ENCODE assay signal across 8 cellular contexts in the genomic region with DNA sequence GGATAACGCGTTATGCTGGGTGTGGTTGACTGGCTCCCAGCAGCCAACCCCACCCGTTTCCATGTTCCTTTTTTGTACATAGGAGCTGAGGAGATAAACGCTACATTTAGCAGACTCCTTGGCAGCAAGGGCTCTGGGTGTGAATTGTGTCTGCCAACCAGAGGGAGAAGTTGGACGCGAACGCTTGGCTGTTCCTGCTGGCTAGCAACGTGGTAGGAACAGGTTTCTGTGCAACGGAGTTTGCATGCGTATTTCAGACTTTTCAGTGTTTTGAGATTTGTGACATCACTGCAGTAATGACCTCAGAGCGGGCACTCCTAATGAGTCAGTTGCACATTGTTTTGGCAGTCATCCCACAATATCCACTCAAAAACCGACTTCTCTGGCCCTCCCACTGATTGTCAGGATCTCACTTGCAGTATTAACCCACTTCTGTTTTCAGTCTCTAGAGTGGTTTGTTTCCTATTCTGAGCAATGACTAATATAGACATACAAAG.
DNase-seq lines count a peak whose midpoint lies in the region; ATAC-seq, FAIRE-seq and TF ChIP-seq lines count a peak whose summit lies in the region.

No MANE protein-coding gene starts in this region.

- FAIRE-seq in K562 (lab: Jason Lieb, UNC), result no peak

- no peak overlapping the region for H3K27ac Mint-ChIP-seq in CD4-positive, alpha-beta T cell

- no peaks in the 10 kb centered on the region for H3K27me3 Mint-ChIP-seq in CD4-positive, alpha-beta T cell

- DNase-seq in CD1c-positive myeloid dendritic cell (ENCODE audit: extremely low spot score), result peak; percentile 95
- DNase-seq in K562 (ENCODE audit: extremely low read depth in 1 of 4, low spot score in 3 of 4), result peak in 1 of 4 experiments; percentile 45
- DNase-seq in sigmoid colon, result peak; percentile 78
- no peak for DNase-seq in prostate gland (ENCODE audit: low spot score)
- no peak for DNase-seq in CD4-positive, alpha-beta T cell
- DNase-seq in posterior vena cava (ENCODE audit: low spot score), result no peak

- CTCF ChIA-PET in K562 (lab: Yijun Ruan, JAX; ENCODE audit: low intra/inter-chr PET ratio), result interaction anchor here (1.5 to 2.3 kb wide), 2 partner anchors 133 to 543 kb away, joined by 9 to 10 read pairs; no protein-coding TSS in a partner anchor
- CTCF ChIA-PET in CD4-positive, alpha-beta T cell (lab: Charles Lee), result interaction anchor here (1.1 to 2.4 kb wide), 8 partner anchors 40 to 329 kb away, joined by 3 to 25 read pairs (median 5); no protein-coding TSS in a partner anchor

- H3K4me3 ChIP-seq in K562 (no peak overlapping the region), sigmoid colon (no peak overlapping the region), prostate gland (no peak overlapping the region)

- H3K36me3 ChIP-seq in K562 (ENCODE audit: control insufficient read depth, insufficient read depth, low read length) (no peaks in the 10 kb centered on the region), sigmoid colon (no peaks in the 10 kb centered on the region), prostate gland (no peaks in the 10 kb centered on the region)

- no peak for TF ChIP-seq RAD21 in K562 (CRISPR knock-in tag; conservative IDR thresholded peaks at IDR 0.05 in 1 of 2, IDR thresholded peaks at IDR 0.05 in 1 of 2)

- no peak overlapping the region for H3K27ac ChIP-seq in K562 (ENCODE audit: extremely low read depth, low read depth, low read length)
- H3K27ac ChIP-seq in sigmoid colon, result peak overlapping the region in 3 of 4 donors; percentile 57 to 67 (median 62)
- H3K27ac ChIP-seq in prostate gland, result no peak overlapping the region
- H3K27ac ChIP-seq in CD4-positive, alpha-beta T cell (ENCODE audit: low read depth, low read length), result no peak overlapping the region

- no peaks in the 10 kb centered on the region for H3K9me3 ChIP-seq in K562 (replicated peaks; ENCODE audit: control insufficient read depth, insufficient read depth, low read depth, low read length)
- no peaks in the 10 kb centered on the region for H3K9me3 ChIP-seq in sigmoid colon
- H3K9me3 ChIP-seq in prostate gland, result no peaks in the 10 kb centered on the region
- no peaks in the 10 kb centered on the region for H3K9me3 ChIP-seq in CD4-positive, alpha-beta T cell (ENCODE audit: control insufficient read depth, low read length)

- TF ChIP-seq POLR2A in K562 (conservative IDR thresholded peaks at IDR 0.05), result no peak
- TF ChIP-seq POLR2A in sigmoid colon (IDR thresholded peaks at IDR 0.05), result no peak
- no peak for TF ChIP-seq POLR2A in prostate gland (IDR thresholded peaks at IDR 0.05)

- in situ Hi-C loops in K562 (cut with MboI), result no loop called here

- intact Hi-C loops in K562 (cut with micrococcal nuclease) (loop anchor here (5.0 kb wide), 2 partner anchors 540 to 555 kb away; no protein-coding TSS in a partner anchor), sigmoid colon (cut with DNase I) (loop anchor here (1.0 to 10.0 kb wide), 5 partner anchors 132 to 928 kb away; partner anchors contain the start of genes CDC73 and RGS2), prostate gland (cut with DNase I) (loop anchor here (1.0 to 10.0 kb wide), 5 partner anchors 103 to 645 kb away; partner anchors contain the start of genes CDC73, GLRX2 and RGS2), posterior vena cava (cut with DNase I) (loop anchor here (10.0 kb wide), 5 partner anchors 108 to 648 kb away; partner anchors contain the start of genes CDC73 (in 1 of the 2) and RGS2 (in 1 of the 2))
- intact Hi-C loops in CD4-positive, alpha-beta T cell (cut with DNase I, micrococcal nuclease), result loop anchor here (1.0 to 10.0 kb wide), 9 partner anchors 35 to 648 kb away; partner anchors contain the start of gene CDC73 (in 1 of the 2)

- BruUV-seq in K562 (replicated peaks; lab: Mats Ljungman, UMichigan), result no TSS peak

- H3K4me3 Mint-ChIP-seq in CD4-positive, alpha-beta T cell, result no peak overlapping the region

- 6% methylated on average over 12 of the region's 12 CpGs for WGBS in K562 (ENCODE audit: insufficient coverage, low coverage, missing lambda C conversion rate)
- WGBS in sigmoid colon, 2 donors, result 39 to 69% methylated on average over 12 of the region's 12 CpGs
- WGBS in prostate gland, result 67% methylated on average over 12 of the region's 12 CpGs

- ATAC-seq in GM19351 (IDR thresholded peaks at IDR 0.05; ENCODE audit: unreplicated experiment), result peak; percentile 84
- ATAC-seq in HG03469 (IDR thresholded peaks at IDR 0.05; ENCODE audit: unreplicated experiment), result peak; percentile 79
- ATAC-seq in K562, result peak; percentile 53
- ATAC-seq in CD4-positive, alpha-beta T cell (ENCODE audit: poor library complexity), result no peak

- no peaks in the 10 kb centered on the region for H3K9me3 Mint-ChIP-seq in CD4-positive, alpha-beta T cell

- no peaks in the 10 kb centered on the region for H3K79me2 ChIP-seq in K562 (ENCODE audit: control insufficient read depth, insufficient read depth, low read length)

- H3K36me3 Mint-ChIP-seq in CD4-positive, alpha-beta T cell (ENCODE audit: low read depth), result no peaks in the 10 kb centered on the region

- no peaks in the 10 kb centered on the region for H4K20me1 ChIP-seq in K562 (replicated peaks; ENCODE audit: control insufficient read depth, insufficient read depth, low read length)

- POLR2A ChIA-PET in K562 (lab: Yijun Ruan, JAX), result interaction anchor here (0.6 kb wide), 1 partner anchor 1086 kb away, joined by 3 read pairs; no protein-coding TSS in a partner anchor
- POLR2A ChIA-PET in CD4-positive, alpha-beta T cell (lab: Charles Lee), result interaction anchor here (1.4 kb wide), 2 partner anchors 40 to 331 kb away, joined by 4 to 6 read pairs; no protein-coding TSS in a partner anchor

- no peak for TF ChIP-seq CTCF in K562 (IDR thresholded peaks at IDR 0.05 in 2 of 3, conservative IDR thresholded peaks at IDR 0.05 in 1 of 3; ENCODE audit: insufficient read depth in 2 of 3, low read depth in 1 of 3, low read length in 3 of 3)
- TF ChIP-seq CTCF in sigmoid colon (IDR thresholded peaks at IDR 0.05), result no peak
- no peak for TF ChIP-seq CTCF in prostate gland (IDR thresholded peaks at IDR 0.05)
- TF ChIP-seq CTCF in CD4-positive, alpha-beta T cell (IDR thresholded peaks at IDR 0.05), result no peak

- TF ChIP-seq EP300 in K562 (IDR thresholded peaks at IDR 0.05; ENCODE audit: low read length) (no peak), sigmoid colon (IDR thresholded peaks at IDR 0.05) (no peak)

- H3K4me1 Mint-ChIP-seq in CD4-positive, alpha-beta T cell (ENCODE audit: low read depth), result no peaks in the 10 kb centered on the region

- peak overlapping the region; percentile 21; the same call in 1 of the 2 replicates for H3K4me2 ChIP-seq in K562 (ENCODE audit: insufficient read depth, low read length)

- H2AFZ ChIP-seq in K562 (ENCODE audit: low read depth, low read length), result peak overlapping the region; percentile 22

- H3K4me1 ChIP-seq in K562 (replicated peaks in 1 of 2; ENCODE audit: control insufficient read depth in 2 of 2, insufficient read depth in 2 of 2, low read length in 2 of 2) (no peaks in the 10 kb centered on the region; a peak in 2 of 5 replicates), sigmoid colon (peaks cover 0 to 38% (median 21%) of the 10 kb centered on the region in 4 donors), prostate gland (replicated peaks) (no peaks in the 10 kb centered on the region)

- H3K27me3 ChIP-seq in K562 (ENCODE audit: control insufficient read depth in 2 of 2, insufficient read depth in 2 of 2, low read length in 2 of 2), result no peaks in the 10 kb centered on the region; a peak in 1 of 5 replicates
- H3K27me3 ChIP-seq in sigmoid colon, result no peaks in the 10 kb centered on the region
- no peaks in the 10 kb centered on the region for H3K27me3 ChIP-seq in prostate gland (replicated peaks; ENCODE audit: insufficient read depth)
- H3K27me3 ChIP-seq in CD4-positive, alpha-beta T cell (ENCODE audit: control insufficient read depth, insufficient read depth, low read length), result peaks cover 19% of the 10 kb centered on the region

- H3K9me1 ChIP-seq in K562 (ENCODE audit: control insufficient read depth, insufficient read depth, low read length), result no peaks in the 10 kb centered on the region

- no peak overlapping the region for H3K9ac ChIP-seq in K562 (ENCODE audit: insufficient read depth in 1 of 2, low read depth in 2 of 2, low read length in 2 of 2)

TF ChIP-seq in K562, 482 proteins besides CTCF, POLR2A, EP300 and RAD21 (continues in another document):
- TF ChIP-seq NFIC (IDR thresholded peaks at IDR 0.05) (peak; percentile 46; the same call in 1 of the 2 replicates), SP1 (CRISPR knock-in tag; IDR thresholded peaks at IDR 0.05) (no peak), CAMTA2 (CRISPR knock-in tag; conservative IDR thresholded peaks at IDR 0.05) (no peak), ATF7 (IDR thresholded peaks at IDR 0.05) (peak; percentile 46; the same call in 1 of the 2 replicates), KLF10 (CRISPR knock-in tag; IDR thresholded peaks at IDR 0.05) (no peak), CEBPG (CRISPR knock-in tag; IDR thresholded peaks at IDR 0.05) (no peak), CEBPG (tag; conservative IDR thresholded peaks at IDR 0.05 in 1 of 2, IDR thresholded peaks at IDR 0.05 in 1 of 2) (0 out of 4 replicates have a peak, but pooled peaks of 1 of the 2 experiments have one; percentile 29), CREM (IDR thresholded peaks at IDR 0.05; ENCODE audit: low read depth) (peak; percentile 85), MTA3 (IDR thresholded peaks at IDR 0.05; ENCODE audit: borderline replicate concordance) (0 out of 2 replicates have a peak, but pooled peaks have one; percentile 35), ATF1 (CRISPR knock-in tag; IDR thresholded peaks at IDR 0.05) (no peak), ATF1 (tag; IDR thresholded peaks at IDR 0.05) (peak; percentile 83), JUND (IDR thresholded peaks at IDR 0.05; ENCODE audit: borderline replicate concordance, low read depth, low read length) (no peak), JUND (tag; IDR thresholded peaks at IDR 0.05; ENCODE audit: borderline replicate concordance, low read depth, low read length) (peak; percentile 52; the same call in 1 of the 3 replicates), JUN (IDR thresholded peaks at IDR 0.05; ENCODE audit: borderline replicate concordance, low read depth, low read length) (0 out of 2 replicates have a peak, but pooled peaks have one; percentile 36), JUN (CRISPR knock-in tag; IDR thresholded peaks at IDR 0.05; ENCODE audit: borderline replicate concordance) (no peak), CREB1 (IDR thresholded peaks at IDR 0.05) (peak; percentile 75; the same call in 1 of the 2 replicates), CREB1 (CRISPR knock-in tag; IDR thresholded peaks at IDR 0.05) (peak; percentile 61; the same call in 1 of the 2 replicates)

Comparison
In these comparisons a context has a peak if more than half of its experiments do, and no peak if none do; other contexts are left out.
1. DNase-seq: peak in CD1c-positive myeloid dendritic cell (single experiment) and sigmoid colon (single experiment); none in prostate gland (single experiment), CD4-positive, alpha-beta T cell (0 of 10) and posterior vena cava (single experiment).
2. H3K27ac ChIP-seq: peak in sigmoid colon (3 of 4); none in K562 (single experiment), prostate gland (0 of 2) and CD4-positive, alpha-beta T cell (single experiment).